Comparison of ENCODE assay signal across 1 cellular context in the genomic region with DNA sequence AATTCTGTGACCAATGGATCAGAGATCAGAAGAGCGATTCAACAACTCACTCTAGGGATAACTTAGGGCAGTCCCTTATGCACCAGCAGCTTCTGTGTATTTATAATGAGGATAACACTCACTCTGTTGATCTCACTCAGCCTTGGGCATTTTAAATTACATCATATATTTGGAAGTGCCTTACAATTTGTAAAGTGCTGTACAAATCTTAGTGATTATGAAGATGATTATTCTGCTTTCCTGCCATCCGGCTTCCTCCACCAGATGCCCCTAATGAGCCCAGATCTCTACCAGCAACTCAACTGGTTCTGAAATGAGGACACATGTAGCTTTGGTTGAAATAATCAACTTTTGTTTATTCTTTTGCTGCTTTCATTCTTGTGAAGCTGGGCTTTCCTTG.
TF ChIP-seq lines count a peak whose summit lies in the region.

No MANE protein-coding gene starts in this region.

TF ChIP-seq in GM12878, 131 proteins besides CTCF, POLR2A, EP300 and RAD21 (continued from another document):
- TF ChIP-seq E2F8 (IDR thresholded peaks at IDR 0.05; ENCODE audit: low read depth, partially characterized antibody) (no peak), PAX8 (IDR thresholded peaks at IDR 0.05) (no peak), ZBED1 (IDR thresholded peaks at IDR 0.05; ENCODE audit: borderline replicate concordance) (no peak), LARP7 (IDR thresholded peaks at IDR 0.05) (no peak)
